ENCODE assay signal across 9 cellular contexts in genomic region chr3:13013151-13013561, GRCh38.
DNase-seq lines count a peak whose midpoint lies in the region; ATAC-seq lines count a peak whose summit lies in the region.
"Had no signal": no experiment of that assay in that cellular context is flagged by ENCODE, and none has a peak within 500 bp of the region (broad histone marks: within the 10 kb centered on the region; RNA-seq: fewer than 3 reads in every experiment).

No MANE protein-coding gene starts in this region.

- intact Hi-C loops in dendritic cell treated with granulocyte-macrophage colony-stimulating factor and Interleukin-4, amounts not matched to agents 40 ng/mL and 50 ng/mL, for 4 days (cut with micrococcal nuclease) = no loop called here

- ATAC-seq in stimulated activated naive B cell treated with anti-CD40 and anti-IgM and Interleukin-4, amounts not matched to agents 10 μg/mL and 1 μg/mL and 100 μg/mL, for 72 hours (replicated peaks) = no peak
- no peak for ATAC-seq in GM18861 (IDR thresholded peaks at IDR 0.05; ENCODE audit: unreplicated experiment)

- peaks cover 20% of the 10 kb centered on the region for H3K36me3 Mint-ChIP-seq in activated T-cell treated with anti-CD3 and anti-CD28 coated beads, Interleukin-2, amount 50 U/mL, for 24 hours (ENCODE audit: low read depth)
- H3K36me3 Mint-ChIP-seq in dendritic cell treated with granulocyte-macrophage colony-stimulating factor and Interleukin-4, amounts not matched to agents 40 ng/mL and 50 ng/mL, for 4 days (ENCODE audit: low read depth) = peaks cover 44% of the 10 kb centered on the region
- peaks cover 24 to 35% of the 10 kb centered on the region in 2 donors for H3K36me3 Mint-ChIP-seq in stimulated activated naive B cell treated with anti-CD40 and anti-IgM and Interleukin-4, amounts not matched to agents 10 μg/mL and 1 μg/mL and 100 μg/mL, for 72 hours

- H3K9me3 Mint-ChIP-seq in activated T-cell treated with anti-CD3 and anti-CD28 coated beads, Interleukin-2, amount 50 U/mL, for 24 hours = no peaks in the 10 kb centered on the region
- H3K9me3 Mint-ChIP-seq in dendritic cell treated with granulocyte-macrophage colony-stimulating factor and Interleukin-4, amounts not matched to agents 40 ng/mL and 50 ng/mL, for 4 days = no peaks in the 10 kb centered on the region
- no peaks in the 10 kb centered on the region for H3K9me3 Mint-ChIP-seq in stimulated activated naive B cell treated with anti-CD40 and anti-IgM and Interleukin-4, amounts not matched to agents 10 μg/mL and 1 μg/mL and 100 μg/mL, for 72 hours

- no peaks in the 10 kb centered on the region for H3K27me3 Mint-ChIP-seq in activated T-cell treated with anti-CD3 and anti-CD28 coated beads, Interleukin-2, amount 50 U/mL, for 24 hours
- no peaks in the 10 kb centered on the region for H3K27me3 Mint-ChIP-seq in dendritic cell treated with granulocyte-macrophage colony-stimulating factor and Interleukin-4, amounts not matched to agents 40 ng/mL and 50 ng/mL, for 4 days
- H3K27me3 Mint-ChIP-seq in stimulated activated naive B cell treated with anti-CD40 and anti-IgM and Interleukin-4, amounts not matched to agents 10 μg/mL and 1 μg/mL and 100 μg/mL, for 72 hours = no peaks in the 10 kb centered on the region

- peak overlapping the region; percentile 76 for H3K4me3 Mint-ChIP-seq in activated T-cell treated with anti-CD3 and anti-CD28 coated beads, Interleukin-2, amount 50 U/mL, for 24 hours
- peak overlapping the region; percentile 73 for H3K4me3 Mint-ChIP-seq in dendritic cell treated with granulocyte-macrophage colony-stimulating factor and Interleukin-4, amounts not matched to agents 40 ng/mL and 50 ng/mL, for 4 days
- peak overlapping the region; percentile 0 to 81 for H3K4me3 Mint-ChIP-seq in stimulated activated naive B cell treated with anti-CD40 and anti-IgM and Interleukin-4, amounts not matched to agents 10 μg/mL and 1 μg/mL and 100 μg/mL, for 72 hours

- H3K27ac Mint-ChIP-seq in activated T-cell treated with anti-CD3 and anti-CD28 coated beads, Interleukin-2, amount 50 U/mL, for 24 hours = peak overlapping the region; percentile 96
- H3K27ac Mint-ChIP-seq in dendritic cell treated with granulocyte-macrophage colony-stimulating factor and Interleukin-4, amounts not matched to agents 40 ng/mL and 50 ng/mL, for 4 days = peak overlapping the region; percentile 96
- peak overlapping the region; percentile 93 for H3K27ac Mint-ChIP-seq in stimulated activated naive B cell treated with anti-CD40 and anti-IgM and Interleukin-4, amounts not matched to agents 10 μg/mL and 1 μg/mL and 100 μg/mL, for 72 hours

- H3K4me1 Mint-ChIP-seq in activated T-cell treated with anti-CD3 and anti-CD28 coated beads, Interleukin-2, amount 50 U/mL, for 24 hours (ENCODE audit: low read depth) = peaks cover 89% of the 10 kb centered on the region
- H3K4me1 Mint-ChIP-seq in dendritic cell treated with granulocyte-macrophage colony-stimulating factor and Interleukin-4, amounts not matched to agents 40 ng/mL and 50 ng/mL, for 4 days (ENCODE audit: low read depth) = peaks cover 95% of the 10 kb centered on the region
- H3K4me1 Mint-ChIP-seq in stimulated activated naive B cell treated with anti-CD40 and anti-IgM and Interleukin-4, amounts not matched to agents 10 μg/mL and 1 μg/mL and 100 μg/mL, for 72 hours = peaks cover 74 to 100% of the 10 kb centered on the region in 2 donors

- no peak for DNase-seq in activated T-cell treated with anti-CD3 and anti-CD28 coated beads, Interleukin-2, amount 50 U/mL, for 24 hours
- DNase-seq in activated T-cell treated with anti-CD3 and anti-CD28 coated beads, Interleukin-2, amount 50 U/mL, for 48 hours = no peak
- peak; percentile 74 for DNase-seq in OCI-M1 (lab: John Stamatoyannopoulos, UW)
- no peak for DNase-seq in stimulated activated naive B cell treated with anti-CD40 and anti-IgM and Interleukin-4, amounts not matched to agents 10 μg/mL and 1 μg/mL and 100 μg/mL, for 72 hours
- DNase-seq in SIG-M5 treated with dmso at 0.1 percent for 504 hours (lab: John Stamatoyannopoulos, UW; ENCODE audit: unreplicated experiment) = no peak
- no peak for DNase-seq in NCI-H446 (lab: John Stamatoyannopoulos, UW)
- DNase-seq: GF-D8 had no signal
